ENCODE assay signal across 1 cellular context in the genomic region with DNA sequence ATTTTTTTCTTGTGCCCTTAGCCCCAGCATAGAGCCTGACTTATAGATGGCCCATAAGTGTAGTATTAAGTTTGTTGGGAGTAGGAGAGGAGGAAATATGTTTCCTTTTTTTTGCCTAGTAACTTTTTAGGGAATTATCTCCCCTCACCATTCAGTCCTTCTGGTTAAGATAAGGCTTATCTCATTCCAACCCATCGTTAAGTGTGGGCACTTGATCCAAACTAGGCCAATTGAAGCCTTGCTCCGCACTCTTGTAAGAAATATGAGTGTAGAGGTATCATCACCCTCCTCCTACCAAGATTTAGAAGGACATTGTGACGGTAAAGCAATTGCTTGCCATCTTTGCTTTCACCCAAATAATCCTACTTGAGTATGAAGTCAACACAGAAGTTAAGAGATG.
A peak's percentile ranks its signal among the peaks of the same experiment; 100 is the strongest.
TF ChIP-seq lines count a peak whose summit lies in the region.

No MANE protein-coding gene starts in this region.

TF ChIP-seq in K562, 482 proteins besides CTCF, POLR2A, EP300 and RAD21 (continued from another document and continues in another):
- peak; percentile 73 for TF ChIP-seq HMGN3 (IDR thresholded peaks at IDR 0.05; ENCODE audit: borderline replicate concordance, extremely low read depth, insufficient read length, low read depth, low read length)
- no peak for TF ChIP-seq BRCA1 (IDR thresholded peaks at IDR 0.05)
- no peak for TF ChIP-seq BRCA1 (CRISPR knock-in tag; IDR thresholded peaks at IDR 0.05)
- TF ChIP-seq, protein P1, sequence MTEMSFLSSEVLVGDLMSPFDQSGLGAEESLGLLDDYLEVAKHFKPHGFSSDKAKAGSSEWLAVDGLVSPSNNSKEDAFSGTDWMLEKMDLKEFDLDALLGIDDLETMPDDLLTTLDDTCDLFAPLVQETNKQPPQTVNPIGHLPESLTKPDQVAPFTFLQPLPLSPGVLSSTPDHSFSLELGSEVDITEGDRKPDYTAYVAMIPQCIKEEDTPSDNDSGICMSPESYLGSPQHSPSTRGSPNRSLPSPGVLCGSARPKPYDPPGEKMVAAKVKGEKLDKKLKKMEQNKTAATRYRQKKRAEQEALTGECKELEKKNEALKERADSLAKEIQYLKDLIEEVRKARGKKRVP (CRISPR knock-in tag; IDR thresholded peaks at IDR 0.05), result no peak
- TF ChIP-seq MEF2A (IDR thresholded peaks at IDR 0.05; ENCODE audit: control insufficient read depth, low read depth, low read length), result no peak
- TF ChIP-seq, protein P2, sequence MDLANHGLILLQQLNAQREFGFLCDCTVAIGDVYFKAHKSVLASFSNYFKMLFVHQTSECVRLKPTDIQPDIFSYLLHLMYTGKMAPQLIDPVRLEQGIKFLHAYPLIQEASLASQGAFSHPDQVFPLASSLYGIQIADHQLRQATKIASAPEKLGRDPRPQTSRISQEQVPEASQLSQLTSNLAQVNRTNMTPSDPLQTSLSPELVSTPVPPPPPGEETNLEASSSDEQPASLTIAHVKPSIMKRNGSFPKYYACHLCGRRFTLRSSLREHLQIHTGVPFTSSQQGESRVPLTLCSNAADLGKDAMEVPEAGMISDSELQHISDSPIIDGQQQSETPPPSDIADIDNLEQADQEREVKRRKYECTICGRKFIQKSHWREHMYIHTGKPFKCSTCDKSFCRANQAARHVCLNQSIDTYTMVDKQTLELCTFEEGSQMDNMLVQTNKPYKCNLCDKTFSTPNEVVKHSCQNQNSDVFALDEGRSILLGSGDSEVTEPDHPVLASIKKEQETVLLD (IDR thresholded peaks at IDR 0.05), result no peak
- TF ChIP-seq ZKSCAN8 (CRISPR knock-in tag; IDR thresholded peaks at IDR 0.05), result no peak
- no peak for TF ChIP-seq TGIF2 (CRISPR knock-in tag; IDR thresholded peaks at IDR 0.05)
- TF ChIP-seq, protein P3, sequence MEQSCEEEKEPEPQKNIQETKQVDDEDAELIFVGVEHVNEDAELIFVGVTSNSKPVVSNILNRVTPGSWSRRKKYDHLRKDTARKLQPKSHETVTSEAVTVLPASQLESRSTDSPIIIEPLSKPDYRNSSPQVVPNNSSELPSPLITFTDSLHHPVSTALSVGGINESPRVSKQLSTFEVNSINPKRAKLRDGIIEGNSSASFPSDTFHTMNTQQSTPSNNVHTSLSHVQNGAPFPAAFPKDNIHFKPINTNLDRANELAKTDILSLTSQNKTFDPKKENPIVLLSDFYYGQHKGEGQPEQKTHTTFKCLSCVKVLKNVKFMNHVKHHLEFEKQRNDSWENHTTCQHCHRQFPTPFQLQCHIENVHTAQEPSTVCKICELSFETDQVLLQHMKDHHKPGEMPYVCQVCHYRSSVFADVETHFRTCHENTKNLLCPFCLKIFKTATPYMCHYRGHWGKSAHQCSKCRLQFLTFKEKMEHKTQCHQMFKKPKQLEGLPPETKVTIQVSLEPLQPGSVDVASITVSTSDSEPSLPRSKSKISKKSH (CRISPR knock-in tag; IDR thresholded peaks at IDR 0.05), result no peak
- peak; percentile 86 for TF ChIP-seq FOXJ2 (tag; IDR thresholded peaks at IDR 0.05)
- TF ChIP-seq ESRRA (IDR thresholded peaks at IDR 0.05; ENCODE audit: borderline replicate concordance, low read depth), result peak; percentile 61; the same call in 1 of the 2 replicates
- TF ChIP-seq EZH2 (IDR thresholded peaks at IDR 0.05; ENCODE audit: borderline replicate concordance, low read depth, low read length), result no peak
- TF ChIP-seq, protein P4, sequence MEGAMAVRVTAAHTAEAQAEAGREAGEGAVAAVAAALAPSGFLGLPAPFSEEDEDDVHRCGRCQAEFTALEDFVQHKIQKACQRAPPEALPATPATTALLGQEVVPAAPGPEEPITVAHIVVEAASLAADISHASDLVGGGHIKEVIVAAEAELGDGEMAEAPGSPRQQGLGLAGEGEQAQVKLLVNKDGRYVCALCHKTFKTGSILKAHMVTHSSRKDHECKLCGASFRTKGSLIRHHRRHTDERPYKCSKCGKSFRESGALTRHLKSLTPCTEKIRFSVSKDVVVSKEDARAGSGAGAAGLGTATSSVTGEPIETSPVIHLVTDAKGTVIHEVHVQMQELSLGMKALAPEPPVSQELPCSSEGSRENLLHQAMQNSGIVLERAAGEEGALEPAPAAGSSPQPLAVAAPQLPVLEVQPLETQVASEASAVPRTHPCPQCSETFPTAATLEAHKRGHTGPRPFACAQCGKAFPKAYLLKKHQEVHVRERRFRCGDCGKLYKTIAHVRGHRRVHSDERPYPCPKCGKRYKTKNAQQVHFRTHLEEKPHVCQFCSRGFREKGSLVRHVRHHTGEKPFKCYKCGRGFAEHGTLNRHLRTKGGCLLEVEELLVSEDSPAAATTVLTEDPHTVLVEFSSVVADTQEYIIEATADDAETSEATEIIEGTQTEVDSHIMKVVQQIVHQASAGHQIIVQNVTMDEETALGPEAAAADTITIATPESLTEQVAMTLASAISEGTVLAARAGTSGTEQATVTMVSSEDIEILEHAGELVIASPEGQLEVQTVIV (CRISPR knock-in tag; IDR thresholded peaks at IDR 0.05; ENCODE audit: borderline replicate concordance), result no peak
- TF ChIP-seq RCOR1 (IDR thresholded peaks at IDR 0.05; ENCODE audit: borderline replicate concordance in 1 of 2, low read depth in 2 of 2, low read length in 2 of 2), result peak in 1 of 2 experiments; percentile 97; a peak in 2 of 4 replicates
- no peak for TF ChIP-seq IRF2 (CRISPR knock-in tag; IDR thresholded peaks at IDR 0.05)
- peak; percentile 44; the same call in 1 of the 2 replicates for TF ChIP-seq BHLHE40 (IDR thresholded peaks at IDR 0.05; ENCODE audit: low read length)
- no peak for TF ChIP-seq KLF10 (CRISPR knock-in tag; IDR thresholded peaks at IDR 0.05)
- peak; percentile 91 for TF ChIP-seq PML (IDR thresholded peaks at IDR 0.05; ENCODE audit: low read length)
- no peak for TF ChIP-seq FOXK1 (CRISPR knock-in tag; IDR thresholded peaks at IDR 0.05; ENCODE audit: borderline replicate concordance)
- peak; percentile 34; the same call in 1 of the 2 replicates for TF ChIP-seq GATAD2B (IDR thresholded peaks at IDR 0.05; ENCODE audit: borderline replicate concordance)
- peak; percentile 96 for TF ChIP-seq TEAD4 (IDR thresholded peaks at IDR 0.05; ENCODE audit: low read length)
- TF ChIP-seq TEAD4 (CRISPR knock-in tag; IDR thresholded peaks at IDR 0.05; ENCODE audit: borderline replicate concordance), result no peak
- TF ChIP-seq CBX3 (IDR thresholded peaks at IDR 0.05; ENCODE audit: borderline replicate concordance in 1 of 2, low read length in 2 of 2), result no peak
- TF ChIP-seq RFX5 (IDR thresholded peaks at IDR 0.05; ENCODE audit: low read depth, low read length), result no peak
- no peak for TF ChIP-seq SMARCB1 (IDR thresholded peaks at IDR 0.05; ENCODE audit: insufficient read length, low read depth)
- no peak for TF ChIP-seq ZEB2 (IDR thresholded peaks at IDR 0.05)
- TF ChIP-seq, protein P5, sequence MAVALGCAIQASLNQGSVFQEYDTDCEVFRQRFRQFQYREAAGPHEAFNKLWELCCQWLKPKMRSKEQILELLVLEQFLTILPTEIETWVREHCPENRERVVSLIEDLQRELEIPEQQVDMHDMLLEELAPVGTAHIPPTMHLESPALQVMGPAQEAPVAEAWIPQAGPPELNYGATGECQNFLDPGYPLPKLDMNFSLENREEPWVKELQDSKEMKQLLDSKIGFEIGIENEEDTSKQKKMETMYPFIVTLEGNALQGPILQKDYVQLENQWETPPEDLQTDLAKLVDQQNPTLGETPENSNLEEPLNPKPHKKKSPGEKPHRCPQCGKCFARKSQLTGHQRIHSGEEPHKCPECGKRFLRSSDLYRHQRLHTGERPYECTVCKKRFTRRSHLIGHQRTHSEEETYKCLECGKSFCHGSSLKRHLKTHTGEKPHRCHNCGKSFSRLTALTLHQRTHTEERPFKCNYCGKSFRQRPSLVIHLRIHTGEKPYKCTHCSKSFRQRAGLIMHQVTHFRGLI (CRISPR knock-in tag; IDR thresholded peaks at IDR 0.05), result no peak
- no peak for TF ChIP-seq ZC3H8 (IDR thresholded peaks at IDR 0.05)
- TF ChIP-seq KAT7 (CRISPR knock-in tag; IDR thresholded peaks at IDR 0.05; ENCODE audit: borderline replicate concordance), result no peak
- peak; percentile 96 for TF ChIP-seq ARID1B (IDR thresholded peaks at IDR 0.05)
- peak; percentile 39 for TF ChIP-seq HDAC3 (IDR thresholded peaks at IDR 0.05; ENCODE audit: borderline replicate concordance, partially characterized antibody)
- 0 out of 2 replicates have a peak, but pooled peaks have one; percentile 23 for TF ChIP-seq CC2D1A (IDR thresholded peaks at IDR 0.05)
- TF ChIP-seq MCM7 (IDR thresholded peaks at IDR 0.05), result no peak
- peak; percentile 29; the same call in 1 of the 2 replicates for TF ChIP-seq ZNF384 (IDR thresholded peaks at IDR 0.05; ENCODE audit: low read depth, low read length)
- TF ChIP-seq SMAD3 (CRISPR knock-in tag; conservative IDR thresholded peaks at IDR 0.05), result no peak
- no peak for TF ChIP-seq ZZZ3 (IDR thresholded peaks at IDR 0.05)
- no peak for TF ChIP-seq ZNF408 (CRISPR knock-in tag; IDR thresholded peaks at IDR 0.05; ENCODE audit: low read depth)
- no peak for TF ChIP-seq PCBP2 (IDR thresholded peaks at IDR 0.05; ENCODE audit: low read depth, low read length, poor library complexity, severe bottlenecking)
- TF ChIP-seq GABPB2 (CRISPR knock-in tag; conservative IDR thresholded peaks at IDR 0.05), result no peak
- TF ChIP-seq BMI1 (IDR thresholded peaks at IDR 0.05; ENCODE audit: low read length), result no peak
- TF ChIP-seq, protein P6, sequence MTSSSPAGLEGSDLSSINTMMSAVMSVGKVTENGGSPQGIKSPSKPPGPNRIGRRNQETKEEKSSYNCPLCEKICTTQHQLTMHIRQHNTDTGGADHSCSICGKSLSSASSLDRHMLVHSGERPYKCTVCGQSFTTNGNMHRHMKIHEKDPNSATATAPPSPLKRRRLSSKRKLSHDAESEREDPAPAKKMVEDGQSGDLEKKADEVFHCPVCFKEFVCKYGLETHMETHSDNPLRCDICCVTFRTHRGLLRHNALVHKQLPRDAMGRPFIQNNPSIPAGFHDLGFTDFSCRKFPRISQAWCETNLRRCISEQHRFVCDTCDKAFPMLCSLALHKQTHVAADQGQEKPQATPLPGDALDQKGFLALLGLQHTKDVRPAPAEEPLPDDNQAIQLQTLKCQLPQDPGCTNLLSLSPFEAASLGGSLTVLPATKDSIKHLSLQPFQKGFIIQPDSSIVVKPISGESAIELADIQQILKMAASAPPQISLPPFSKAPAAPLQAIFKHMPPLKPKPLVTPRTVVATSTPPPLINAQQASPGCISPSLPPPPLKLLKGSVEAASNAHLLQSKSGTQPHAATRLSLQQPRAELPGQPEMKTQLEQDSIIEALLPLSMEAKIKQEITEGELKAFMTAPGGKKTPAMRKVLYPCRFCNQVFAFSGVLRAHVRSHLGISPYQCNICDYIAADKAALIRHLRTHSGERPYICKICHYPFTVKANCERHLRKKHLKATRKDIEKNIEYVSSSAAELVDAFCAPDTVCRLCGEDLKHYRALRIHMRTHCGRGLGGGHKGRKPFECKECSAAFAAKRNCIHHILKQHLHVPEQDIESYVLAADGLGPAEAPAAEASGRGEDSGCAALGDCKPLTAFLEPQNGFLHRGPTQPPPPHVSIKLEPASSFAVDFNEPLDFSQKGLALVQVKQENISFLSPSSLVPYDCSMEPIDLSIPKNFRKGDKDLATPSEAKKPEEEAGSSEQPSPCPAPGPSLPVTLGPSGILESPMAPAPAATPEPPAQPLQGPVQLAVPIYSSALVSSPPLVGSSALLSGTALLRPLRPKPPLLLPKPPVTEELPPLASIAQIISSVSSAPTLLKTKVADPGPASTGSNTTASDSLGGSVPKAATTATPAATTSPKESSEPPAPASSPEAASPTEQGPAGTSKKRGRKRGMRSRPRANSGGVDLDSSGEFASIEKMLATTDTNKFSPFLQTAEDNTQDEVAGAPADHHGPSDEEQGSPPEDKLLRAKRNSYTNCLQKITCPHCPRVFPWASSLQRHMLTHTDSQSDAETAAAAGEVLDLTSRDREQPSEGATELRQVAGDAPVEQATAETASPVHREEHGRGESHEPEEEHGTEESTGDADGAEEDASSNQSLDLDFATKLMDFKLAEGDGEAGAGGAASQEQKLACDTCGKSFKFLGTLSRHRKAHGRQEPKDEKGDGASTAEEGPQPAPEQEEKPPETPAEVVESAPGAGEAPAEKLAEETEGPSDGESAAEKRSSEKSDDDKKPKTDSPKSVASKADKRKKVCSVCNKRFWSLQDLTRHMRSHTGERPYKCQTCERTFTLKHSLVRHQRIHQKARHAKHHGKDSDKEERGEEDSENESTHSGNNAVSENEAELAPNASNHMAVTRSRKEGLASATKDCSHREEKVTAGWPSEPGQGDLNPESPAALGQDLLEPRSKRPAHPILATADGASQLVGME (CRISPR knock-in tag; IDR thresholded peaks at IDR 0.05), result no peak
- TF ChIP-seq, protein P7, sequence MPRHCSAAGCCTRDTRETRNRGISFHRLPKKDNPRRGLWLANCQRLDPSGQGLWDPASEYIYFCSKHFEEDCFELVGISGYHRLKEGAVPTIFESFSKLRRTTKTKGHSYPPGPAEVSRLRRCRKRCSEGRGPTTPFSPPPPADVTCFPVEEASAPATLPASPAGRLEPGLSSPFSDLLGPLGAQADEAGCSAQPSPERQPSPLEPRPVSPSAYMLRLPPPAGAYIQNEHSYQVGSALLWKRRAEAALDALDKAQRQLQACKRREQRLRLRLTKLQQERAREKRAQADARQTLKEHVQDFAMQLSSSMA (CRISPR knock-in tag; IDR thresholded peaks at IDR 0.05), result no peak
- no peak for TF ChIP-seq MCM2 (IDR thresholded peaks at IDR 0.05; ENCODE audit: low read depth)
- no peak for TF ChIP-seq NR2C1 (IDR thresholded peaks at IDR 0.05)
- no peak for TF ChIP-seq NR2C1 (tag; IDR thresholded peaks at IDR 0.05)
- TF ChIP-seq NFIC (IDR thresholded peaks at IDR 0.05), result peak; percentile 64
- no peak for TF ChIP-seq U2AF2 (optimal IDR thresholded peaks at IDR 0.05; ENCODE audit: low read depth, low read length)
- peak; percentile 79 for TF ChIP-seq HDAC2 (IDR thresholded peaks at IDR 0.05)
- TF ChIP-seq WHSC1 (IDR thresholded peaks at IDR 0.05; ENCODE audit: low read length), result no peak
- TF ChIP-seq DDX20 (tag; IDR thresholded peaks at IDR 0.05; ENCODE audit: low read depth), result no peak
- no peak for TF ChIP-seq PHF8 (IDR thresholded peaks at IDR 0.05; ENCODE audit: borderline replicate concordance, low read length)
- TF ChIP-seq, protein P8, sequence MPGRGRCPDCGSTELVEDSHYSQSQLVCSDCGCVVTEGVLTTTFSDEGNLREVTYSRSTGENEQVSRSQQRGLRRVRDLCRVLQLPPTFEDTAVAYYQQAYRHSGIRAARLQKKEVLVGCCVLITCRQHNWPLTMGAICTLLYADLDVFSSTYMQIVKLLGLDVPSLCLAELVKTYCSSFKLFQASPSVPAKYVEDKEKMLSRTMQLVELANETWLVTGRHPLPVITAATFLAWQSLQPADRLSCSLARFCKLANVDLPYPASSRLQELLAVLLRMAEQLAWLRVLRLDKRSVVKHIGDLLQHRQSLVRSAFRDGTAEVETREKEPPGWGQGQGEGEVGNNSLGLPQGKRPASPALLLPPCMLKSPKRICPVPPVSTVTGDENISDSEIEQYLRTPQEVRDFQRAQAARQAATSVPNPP (IDR thresholded peaks at IDR 0.05; ENCODE audit: borderline replicate concordance, insufficient read depth, insufficient read length), result no peak
